In the genomic region with DNA sequence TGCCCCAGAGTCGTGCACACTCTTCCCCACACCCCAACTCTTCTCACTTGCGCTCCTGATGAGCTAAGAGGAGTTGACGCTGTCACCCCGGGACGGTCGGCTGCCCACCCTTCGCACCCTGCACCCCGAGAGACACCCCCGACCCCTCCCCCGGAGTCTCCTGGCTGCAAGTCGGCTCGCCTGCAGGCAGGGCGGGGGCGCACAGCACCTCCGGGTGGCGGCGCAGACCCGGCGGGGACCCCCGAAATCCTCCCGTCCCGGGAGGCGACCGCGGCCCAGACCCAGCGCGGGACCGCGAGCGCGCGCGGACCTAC, we compare ENCODE assay signal across 8 cellular contexts. TPM values are rescaled to one million over a fixed set of nuclear protein-coding genes. Genes with fewer than 3 reads are reported as not detected.
DNase-seq lines count a peak whose midpoint lies in the region; ATAC-seq and TF ChIP-seq lines count a peak whose summit lies in the region.

No MANE protein-coding gene starts in this region.

- TF ChIP-seq CTCF in AG04449 (IDR thresholded peaks at IDR 0.05; ENCODE audit: insufficient read depth, low read length, missing control alignments) (no peak), nephron progenitor cell (IDR thresholded peaks at IDR 0.05) (no peak)

- H3K4me3 ChIP-seq in AG04449 (ENCODE audit: low read depth, low read length): peak overlapping the region; percentile 58
- H3K4me3 ChIP-seq in effector memory CD4-positive, alpha-beta T cell (ENCODE audit: insufficient read depth, low read depth, low read length, poor library complexity, severe bottlenecking): peak overlapping the region; percentile 39

- no peak overlapping the region for H3K27ac Mint-ChIP-seq in nephron progenitor cell

- ATAC-seq in HG02623 (IDR thresholded peaks at IDR 0.05; ENCODE audit: unreplicated experiment): no peak

- peaks cover 8% of the 10 kb centered on the region for H3K27me3 ChIP-seq in effector memory CD4-positive, alpha-beta T cell (replicated peaks; ENCODE audit: control insufficient read depth, insufficient read depth, low read length, poor library complexity, severe bottlenecking)

- peaks cover 56% of the 10 kb centered on the region for H3K4me1 Mint-ChIP-seq in nephron progenitor cell

- H3K36me3 ChIP-seq in effector memory CD4-positive, alpha-beta T cell (ENCODE audit: control insufficient read depth, insufficient read depth, low read length): no peaks in the 10 kb centered on the region

- CTCF ChIA-PET in AG04449 (lab: Yijun Ruan, JAX): interaction anchor here (0.8 to 12.2 kb wide), 8 partner anchors 8 to 165 kb away, joined by 3 to 245 read pairs (median 3); a partner anchor contains a TSS

- no peaks in the 10 kb centered on the region for H3K36me3 Mint-ChIP-seq in nephron progenitor cell (ENCODE audit: low read depth)

- H3K27ac ChIP-seq in effector memory CD4-positive, alpha-beta T cell (ENCODE audit: insufficient read depth, low read length, poor library complexity, severe bottlenecking): no peak overlapping the region

- peak overlapping the region; percentile 76 for H3K4me3 Mint-ChIP-seq in nephron progenitor cell

- H3K9me3 Mint-ChIP-seq in nephron progenitor cell: no peaks in the 10 kb centered on the region

- DNase-seq in AG04449 (ENCODE audit: low read depth, low spot score) (no peak), HuH-7 (ENCODE audit: low spot score) (peak; percentile 56), nephron progenitor cell (no peak), cerebellum (ENCODE audit: low spot score) (no peak), NCI-H1436 (lab: John Stamatoyannopoulos, UW) (no peak), erythroblast (lab: John Stamatoyannopoulos, UW) (no peak)
- DNase-seq in effector memory CD4-positive, alpha-beta T cell: no peak

- no peaks in the 10 kb centered on the region for H3K4me1 ChIP-seq in effector memory CD4-positive, alpha-beta T cell (ENCODE audit: control insufficient read depth, insufficient read depth, low read length, poor library complexity, severe bottlenecking)

- no peaks in the 10 kb centered on the region for H3K9me3 ChIP-seq in effector memory CD4-positive, alpha-beta T cell (ENCODE audit: control insufficient read depth, low read length)

- TF ChIP-seq POLR2A in erythroblast (IDR thresholded peaks at IDR 0.05; ENCODE audit: low read length): no peak

- H3K27me3 Mint-ChIP-seq in nephron progenitor cell (ENCODE audit: low read depth, poor library complexity): peaks cover 52% of the 10 kb centered on the region

- POLR2A ChIA-PET in AG04449 (lab: Yijun Ruan, JAX): interaction anchor here (0.6 to 1.0 kb wide), 2 partner anchors 51 to 487 kb away, joined by 3 read pairs; a partner anchor contains a TSS

RNA-seq across cellular contexts. Expression of a gene that starts 0.4 kb away (rescaled TPM):
- total RNA-seq in cerebellum: 4.5 TPM

RNA-seq across cellular contexts. Expression of a gene that starts 25.7 kb away (rescaled TPM):
- total RNA-seq in cerebellum: 29.9 TPM

RNA-seq across cellular contexts. Expression of a gene that starts 33.2 kb away (rescaled TPM):
- 1.9 TPM for total RNA-seq in cerebellum

RNA-seq across cellular contexts. Expression of a gene that starts 50.4 kb away (rescaled TPM):
- total RNA-seq in cerebellum: 295 TPM
